ENCODE assay signal across 2 cellular contexts in the genomic region with DNA sequence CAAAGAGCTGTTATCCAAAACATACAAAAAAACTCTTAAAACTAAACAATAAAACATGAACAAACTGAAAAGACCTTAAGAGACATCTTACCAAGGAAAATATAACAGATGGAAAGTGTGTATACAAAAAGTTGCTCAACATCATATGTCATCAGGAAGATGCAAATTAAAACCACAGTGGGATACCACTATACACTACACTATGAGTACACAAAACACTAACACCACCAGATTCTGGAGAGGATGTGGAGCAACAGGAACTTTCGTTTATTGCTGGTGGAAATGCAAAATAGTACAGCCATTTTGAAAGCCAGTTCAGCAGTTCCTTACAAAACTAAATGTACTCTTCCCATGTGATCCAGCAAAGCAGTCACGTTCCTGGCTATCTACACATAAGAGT.
TF ChIP-seq lines count a peak whose summit lies in the region.

No MANE protein-coding gene starts in this region.

TF ChIP-seq in GM23338, 12 proteins besides CTCF, POLR2A, EP300 and RAD21:
- TF ChIP-seq, protein P1, sequence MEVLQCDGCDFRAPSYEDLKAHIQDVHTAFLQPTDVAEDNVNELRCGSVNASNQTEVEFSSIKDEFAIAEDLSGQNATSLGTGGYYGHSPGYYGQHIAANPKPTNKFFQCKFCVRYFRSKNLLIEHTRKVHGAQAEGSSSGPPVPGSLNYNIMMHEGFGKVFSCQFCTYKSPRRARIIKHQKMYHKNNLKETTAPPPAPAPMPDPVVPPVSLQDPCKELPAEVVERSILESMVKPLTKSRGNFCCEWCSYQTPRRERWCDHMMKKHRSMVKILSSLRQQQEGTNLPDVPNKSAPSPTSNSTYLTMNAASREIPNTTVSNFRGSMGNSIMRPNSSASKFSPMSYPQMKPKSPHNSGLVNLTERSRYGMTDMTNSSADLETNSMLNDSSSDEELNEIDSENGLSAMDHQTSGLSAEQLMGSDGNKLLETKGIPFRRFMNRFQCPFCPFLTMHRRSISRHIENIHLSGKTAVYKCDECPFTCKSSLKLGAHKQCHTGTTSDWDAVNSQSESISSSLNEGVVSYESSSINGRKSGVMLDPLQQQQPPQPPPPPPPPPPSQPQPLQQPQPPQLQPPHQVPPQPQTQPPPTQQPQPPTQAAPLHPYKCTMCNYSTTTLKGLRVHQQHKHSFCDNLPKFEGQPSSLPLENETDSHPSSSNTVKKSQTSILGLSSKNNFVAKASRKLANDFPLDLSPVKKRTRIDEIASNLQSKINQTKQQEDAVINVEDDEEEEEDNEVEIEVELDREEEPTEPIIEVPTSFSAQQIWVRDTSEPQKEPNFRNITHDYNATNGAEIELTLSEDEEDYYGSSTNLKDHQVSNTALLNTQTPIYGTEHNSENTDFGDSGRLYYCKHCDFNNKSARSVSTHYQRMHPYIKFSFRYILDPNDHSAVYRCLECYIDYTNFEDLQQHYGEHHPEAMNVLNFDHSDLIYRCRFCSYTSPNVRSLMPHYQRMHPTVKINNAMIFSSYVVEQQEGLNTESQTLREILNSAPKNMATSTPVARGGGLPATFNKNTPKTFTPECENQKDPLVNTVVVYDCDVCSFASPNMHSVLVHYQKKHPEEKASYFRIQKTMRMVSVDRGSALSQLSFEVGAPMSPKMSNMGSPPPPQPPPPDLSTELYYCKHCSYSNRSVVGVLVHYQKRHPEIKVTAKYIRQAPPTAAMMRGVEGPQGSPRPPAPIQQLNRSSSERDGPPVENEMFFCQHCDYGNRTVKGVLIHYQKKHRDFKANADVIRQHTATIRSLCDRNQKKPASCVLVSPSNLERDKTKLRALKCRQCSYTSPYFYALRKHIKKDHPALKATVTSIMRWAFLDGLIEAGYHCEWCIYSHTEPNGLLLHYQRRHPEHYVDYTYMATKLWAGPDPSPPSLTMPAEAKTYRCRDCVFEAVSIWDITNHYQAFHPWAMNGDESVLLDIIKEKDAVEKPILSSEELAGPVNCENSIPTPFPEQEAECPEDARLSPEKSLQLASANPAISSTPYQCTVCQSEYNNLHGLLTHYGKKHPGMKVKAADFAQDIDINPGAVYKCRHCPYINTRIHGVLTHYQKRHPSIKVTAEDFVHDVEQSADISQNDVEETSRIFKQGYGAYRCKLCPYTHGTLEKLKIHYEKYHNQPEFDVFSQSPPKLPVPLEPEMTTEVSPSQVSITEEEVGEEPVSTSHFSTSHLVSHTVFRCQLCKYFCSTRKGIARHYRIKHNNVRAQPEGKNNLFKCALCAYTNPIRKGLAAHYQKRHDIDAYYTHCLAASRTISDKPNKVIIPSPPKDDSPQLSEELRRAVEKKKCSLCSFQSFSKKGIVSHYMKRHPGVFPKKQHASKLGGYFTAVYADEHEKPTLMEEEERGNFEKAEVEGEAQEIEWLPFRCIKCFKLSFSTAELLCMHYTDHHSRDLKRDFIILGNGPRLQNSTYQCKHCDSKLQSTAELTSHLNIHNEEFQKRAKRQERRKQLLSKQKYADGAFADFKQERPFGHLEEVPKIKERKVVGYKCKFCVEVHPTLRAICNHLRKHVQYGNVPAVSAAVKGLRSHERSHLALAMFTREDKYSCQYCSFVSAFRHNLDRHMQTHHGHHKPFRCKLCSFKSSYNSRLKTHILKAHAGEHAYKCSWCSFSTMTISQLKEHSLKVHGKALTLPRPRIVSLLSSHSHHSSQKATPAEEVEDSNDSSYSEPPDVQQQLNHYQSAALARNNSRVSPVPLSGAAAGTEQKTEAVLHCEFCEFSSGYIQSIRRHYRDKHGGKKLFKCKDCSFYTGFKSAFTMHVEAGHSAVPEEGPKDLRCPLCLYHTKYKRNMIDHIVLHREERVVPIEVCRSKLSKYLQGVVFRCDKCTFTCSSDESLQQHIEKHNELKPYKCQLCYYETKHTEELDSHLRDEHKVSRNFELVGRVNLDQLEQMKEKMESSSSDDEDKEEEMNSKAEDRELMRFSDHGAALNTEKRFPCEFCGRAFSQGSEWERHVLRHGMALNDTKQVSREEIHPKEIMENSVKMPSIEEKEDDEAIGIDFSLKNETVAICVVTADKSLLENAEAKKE (CRISPR knock-in tag; IDR thresholded peaks at IDR 0.05), result no peak
- no peak for TF ChIP-seq STAT1 (IDR thresholded peaks at IDR 0.05; ENCODE audit: unreplicated experiment)

TF ChIP-seq in IMR-90, 13 proteins besides CTCF, POLR2A, EP300 and RAD21 (continued from another document):
- TF ChIP-seq FOS (IDR thresholded peaks at IDR 0.05; ENCODE audit: low read depth, low read length) (no peak), RFX5 (IDR thresholded peaks at IDR 0.05; ENCODE audit: low read depth, low read length) (no peak), SMC3 (IDR thresholded peaks at IDR 0.05; ENCODE audit: low read depth, low read length) (no peak)
TF ChIP-seq in IMR-90: peak in this region for 0.
